1 cellular context compared by ENCODE assay signal in genomic region chr4:76012388-76012801, GRCh38.
TF ChIP-seq lines count a peak whose summit lies in the region.

No MANE protein-coding gene starts in this region.

TF ChIP-seq in HepG2, 621 proteins besides CTCF, POLR2A, EP300 and RAD21:
- no peak for TF ChIP-seq MEIS2 (CRISPR knock-in tag; IDR thresholded peaks at IDR 0.05)
- no peak for TF ChIP-seq NFIB (CRISPR knock-in tag; IDR thresholded peaks at IDR 0.05; ENCODE audit: borderline replicate concordance)
- TF ChIP-seq ZNF883 (CRISPR knock-in tag; IDR thresholded peaks at IDR 0.05; ENCODE audit: not compliant biosample characterization) = no peak
- no peak for TF ChIP-seq SAFB2 (CRISPR knock-in tag; IDR thresholded peaks at IDR 0.05; ENCODE audit: borderline replicate concordance, low read depth)
- no peak for TF ChIP-seq ZNF350 (CRISPR knock-in tag; IDR thresholded peaks at IDR 0.05; ENCODE audit: borderline replicate concordance, low read depth)
- TF ChIP-seq ZNF3 (CRISPR knock-in tag; IDR thresholded peaks at IDR 0.05) = no peak
- no peak for TF ChIP-seq ZNF530 (CRISPR knock-in tag; IDR thresholded peaks at IDR 0.05; ENCODE audit: low read depth)
- no peak for TF ChIP-seq ZNF761 (CRISPR knock-in tag; conservative IDR thresholded peaks at IDR 0.05)
- TF ChIP-seq TCF7L2 (IDR thresholded peaks at IDR 0.05; ENCODE audit: low read depth, low read length) = no peak
- no peak for TF ChIP-seq ZNF749 (CRISPR knock-in tag; IDR thresholded peaks at IDR 0.05; ENCODE audit: borderline replicate concordance)
- no peak for TF ChIP-seq ZFAT (CRISPR knock-in tag; conservative IDR thresholded peaks at IDR 0.05)
